14 cellular contexts compared by ENCODE assay signal in the genomic region with DNA sequence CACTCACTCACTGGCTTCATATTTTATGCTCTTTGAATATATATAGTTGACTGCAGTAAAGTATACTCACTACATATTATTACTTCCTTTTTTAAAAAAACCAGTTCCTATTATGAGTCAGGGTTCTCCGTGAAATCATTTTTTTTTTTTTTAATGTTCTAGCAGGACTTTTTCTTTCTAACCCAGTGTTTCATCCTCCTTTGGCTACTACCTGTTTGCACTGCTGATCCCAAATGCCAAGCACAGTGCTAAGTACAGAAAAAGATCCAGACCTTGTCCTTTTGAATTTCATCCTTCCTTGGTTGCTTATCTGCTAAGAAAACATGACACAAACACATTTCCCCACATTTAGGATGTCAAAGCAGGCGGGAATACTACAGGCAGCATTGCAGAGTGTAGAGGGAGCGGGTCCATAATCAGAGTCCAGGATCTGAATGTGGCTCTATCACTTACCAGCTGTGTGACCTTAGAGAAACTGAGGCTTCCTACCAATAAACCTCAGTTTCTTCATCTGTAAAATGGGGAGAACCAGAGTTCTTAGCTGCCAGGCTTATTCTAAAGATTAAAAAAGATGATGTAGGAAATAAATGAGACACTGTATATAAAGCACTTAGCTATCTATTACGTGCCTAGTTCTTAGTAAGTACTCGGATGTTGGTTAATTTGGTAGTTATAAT. TPM values are rescaled to one million over a fixed set of nuclear protein-coding genes. Genes with fewer than 3 reads are reported as not detected.
DNase-seq lines count a peak whose midpoint lies in the region; ATAC-seq, FAIRE-seq and TF ChIP-seq lines count a peak whose summit lies in the region.
"Had no signal": no experiment of that assay in that cellular context is flagged by ENCODE, and none has a peak within 500 bp of the region (broad histone marks: within the 10 kb centered on the region; RNA-seq: fewer than 3 reads in every experiment).

No MANE protein-coding gene starts in this region.

- H3K36me3 Mint-ChIP-seq in memory B cell (peaks cover 8% of the 10 kb centered on the region), mesothelial cell of epicardium (peaks cover 45% of the 10 kb centered on the region)

- 90 to 98% (median 92%) methylated on average over 5 of the region's 5 CpGs for WGBS in heart left ventricle, 4 donors

- H3K9me3 Mint-ChIP-seq in memory B cell (no peaks in the 10 kb centered on the region), mesothelial cell of epicardium (peaks cover 3% of the 10 kb centered on the region)

- H3K27me3 Mint-ChIP-seq in memory B cell (no peaks in the 10 kb centered on the region), mesothelial cell of epicardium (ENCODE audit: low read depth) (no peaks in the 10 kb centered on the region)

- H3K27ac ChIP-seq in heart left ventricle, result peak overlapping the region in 1 of 12 donors; percentile 29
- no peak overlapping the region for H3K27ac ChIP-seq in substantia nigra (ENCODE audit: low read depth, low read length, poor library complexity, severe bottlenecking)
- H3K27ac ChIP-seq: testis had no signal

- no peak for TF ChIP-seq POLR2A in heart left ventricle (IDR thresholded peaks at IDR 0.05)

- H3K36me3 ChIP-seq in heart left ventricle, result peaks cover 0 to 54% (median 43%) of the 10 kb centered on the region in 9 donors

- intact Hi-C loops in heart left ventricle (cut with DNase I), result no loop called here

- H3K4me3 ChIP-seq in heart left ventricle, result no peak overlapping the region
- H3K4me3 ChIP-seq: testis had no signal

- ATAC-seq in GM18870 (IDR thresholded peaks at IDR 0.05; ENCODE audit: unreplicated experiment) (peak; percentile 83), HG03060 (IDR thresholded peaks at IDR 0.05; ENCODE audit: low read depth, unreplicated experiment) (peak; percentile 59), memory B cell (ENCODE audit: low read depth) (peak; percentile 75), heart left ventricle (no peak)

- DNase-seq in RCC 7860 (ENCODE audit: low spot score) (peak; percentile 13), memory B cell (ENCODE audit: low spot score in 2 of 2) (no peak), mesothelial cell of epicardium (ENCODE audit: low spot score in 2 of 2, unreplicated experiment in 2 of 2) (no peak), heart left ventricle (no peak), cerebellar nuclear complex (lab: John Stamatoyannopoulos, UW) (no peak), substantia nigra (lab: John Stamatoyannopoulos, UW) (no peak)
- DNase-seq: activated T-cell treated with anti-CD3 and anti-CD28 coated beads for 4 hours; DMS53; effector CD8-positive, alpha-beta T cell; NCI-H1105; testis had no signal

- no peak for FAIRE-seq in RCC 7860 (lab: Jason Lieb, UNC)

- H3K27me3 ChIP-seq in heart left ventricle, result no peaks in the 10 kb centered on the region
- H3K27me3 ChIP-seq: testis had no signal

- no peak overlapping the region for H3K4me3 Mint-ChIP-seq in memory B cell
- no peak overlapping the region for H3K4me3 Mint-ChIP-seq in mesothelial cell of epicardium

- H3K27ac Mint-ChIP-seq in memory B cell (peak overlapping the region; percentile 75), mesothelial cell of epicardium (no peak overlapping the region)

- H3K4me1 ChIP-seq in heart left ventricle, result peaks cover 0 to 51% (median 0%) of the 10 kb centered on the region in 12 donors
- H3K4me1 ChIP-seq: testis had no signal

- H3K4me1 Mint-ChIP-seq in memory B cell (peaks cover 23% of the 10 kb centered on the region), mesothelial cell of epicardium (no peaks in the 10 kb centered on the region)

- no peak for TF ChIP-seq CTCF in mesothelial cell of epicardium (IDR thresholded peaks at IDR 0.05; ENCODE audit: unreplicated experiment)
- TF ChIP-seq CTCF in heart left ventricle (IDR thresholded peaks at IDR 0.05), result no peak

- H3K9me3 ChIP-seq in heart left ventricle, result no peaks in the 10 kb centered on the region
- H3K9me3 ChIP-seq: testis had no signal

RNA-seq across cellular contexts. Expression of gene ANPEP, which starts 37.2 kb away (rescaled TPM):
- total RNA-seq in mesothelial cell of epicardium (12.5 to 16.3 TPM (median 15.8 TPM) in 3 replicates), heart left ventricle (10 to 100 TPM in 3 of 9 donors, 1 to 10 TPM in 6; 1.1 to 37.6 (median 6.7) TPM)
- polyA plus RNA-seq in heart left ventricle, result 1 to 10 TPM; 4.6 to 9.2 TPM
- total RNA-seq: SK-MEL-5 had no signal

RNA-seq across cellular contexts. Expression of gene AP3S2, which starts 42.0 kb away (rescaled TPM):
- total RNA-seq in mesothelial cell of epicardium, result 25.3 to 28.3 TPM (median 26.5 TPM) in 3 replicates
- total RNA-seq in heart left ventricle, result 10 to 100 TPM; 37.1 to 64.6 (median 43.3) TPM
- 10 to 100 TPM; 15.4 to 42.1 TPM for polyA plus RNA-seq in heart left ventricle

Comparison
In these comparisons a context has a peak if more than half of its experiments do, and no peak if none do; other contexts are left out.
1. ATAC-seq: peak in GM18870 (single experiment), HG03060 (single experiment) and memory B cell (single experiment); none in heart left ventricle (0 of 4).